ENCODE assay signal across 12 cellular contexts in genomic region chr7:1855396-1856160, GRCh38.
A peak's percentile ranks its signal among the peaks of the same experiment; 100 is the strongest.
DNase-seq lines count a peak whose midpoint lies in the region; ATAC-seq lines count a peak whose summit lies in the region.
"Had no signal": no experiment of that assay in that cellular context is flagged by ENCODE, and none has a peak within 500 bp of the region (broad histone marks: within the 10 kb centered on the region; RNA-seq: fewer than 3 reads in every experiment).

No MANE protein-coding gene starts in this region.

- ATAC-seq in activated CD8-positive, alpha-beta memory T cell treated with anti-CD3 and anti-CD28 coated beads, Interleukin-2, amount 10 ng/mL, durations not matched to agents 7 days and 5 days: no peak
- no peak for ATAC-seq in activated T-helper 17 cell treated with anti-CD3 and anti-CD28 coated beads, Interleukin-2, amount 50 U/mL, for 72 hours (replicated peaks)
- ATAC-seq in stimulated activated naive B cell treated with anti-CD40 and anti-IgM and Interleukin-4, amounts not matched to agents 10 μg/mL and 1 μg/mL and 100 μg/mL, for 72 hours (replicated peaks): no peak
- no peak for ATAC-seq in stimulated activated naive CD8-positive, alpha-beta T cell treated with anti-CD3 and anti-CD28 coated beads, Interleukin-15, amount 100 ng/mL, for 72 hours
- ATAC-seq in GM21717 (IDR thresholded peaks at IDR 0.05; ENCODE audit: unreplicated experiment): no peak

- peak overlapping the region; percentile 31 for H3K56ac ChIP-seq in mesendoderm (ENCODE audit: low read length)

- CTCF ChIA-PET in activated CD8-positive, alpha-beta memory T cell treated with anti-CD3 and anti-CD28 coated beads, Interleukin-2, amount 10 ng/mL, durations not matched to agents 7 days and 5 days (lab: Charles Lee): no interaction called here

- no peak overlapping the region for H2BK15ac ChIP-seq in mesendoderm (replicated peaks; ENCODE audit: low read depth)

- H3K4me1 ChIP-seq in mesendoderm (ENCODE audit: control insufficient read depth, low read depth, low read length): no peaks in the 10 kb centered on the region

- H2AK5ac ChIP-seq in mesendoderm (ENCODE audit: low read length): no peak overlapping the region

- H2BK5ac ChIP-seq in mesendoderm (ENCODE audit: low read length): peak overlapping the region; percentile 43

- no peak overlapping the region for H3K23ac ChIP-seq in mesendoderm (ENCODE audit: low read length)

- H3K18ac ChIP-seq in mesendoderm (ENCODE audit: low read length): no peak overlapping the region

- DNase-seq in activated CD8-positive, alpha-beta memory T cell treated with anti-CD3 and anti-CD28 coated beads, Interleukin-2, amount 50 U/mL, for 4 hours: peak; percentile 13
- no peak for DNase-seq in activated CD8-positive, alpha-beta memory T cell treated with anti-CD3 and anti-CD28 coated beads, Interleukin-2, amount 10 ng/mL, durations not matched to agents 7 days and 5 days
- DNase-seq in mesendoderm (no peak), NCI-H748 (lab: John Stamatoyannopoulos, UW; ENCODE audit: unreplicated experiment) (no peak)
- no peak for DNase-seq in stimulated activated naive B cell treated with anti-CD40 and anti-IgM and Interleukin-4, amounts not matched to agents 10 μg/mL and 1 μg/mL and 100 μg/mL, for 72 hours
- no peak for DNase-seq in stimulated activated naive CD8-positive, alpha-beta T cell treated with anti-CD3 and anti-CD28 coated beads, Interleukin-15, amount 100 ng/mL, for 72 hours
- DNase-seq: caudate nucleus, GOT3, NCI-H187 had no signal

- no peak overlapping the region for H3K4me3 Mint-ChIP-seq in activated CD8-positive, alpha-beta memory T cell treated with anti-CD3 and anti-CD28 coated beads, Interleukin-2, amount 10 ng/mL, durations not matched to agents 7 days and 5 days
- peak overlapping the region; percentile 39 for H3K4me3 Mint-ChIP-seq in activated T-helper 17 cell treated with anti-CD3 and anti-CD28 coated beads, Interleukin-2, amount 50 U/mL, for 72 hours
- H3K4me3 Mint-ChIP-seq in stimulated activated naive B cell treated with anti-CD40 and anti-IgM and Interleukin-4, amounts not matched to agents 10 μg/mL and 1 μg/mL and 100 μg/mL, for 72 hours: no peak overlapping the region
- H3K4me3 Mint-ChIP-seq in stimulated activated naive CD8-positive, alpha-beta T cell treated with anti-CD3 and anti-CD28 coated beads, Interleukin-15, amount 100 ng/mL, for 72 hours: no peak overlapping the region
- H3K4me3 Mint-ChIP-seq: stimulated activated naive CD8-positive, alpha-beta T cell treated with anti-CD3 and anti-CD28 coated beads, Interleukin-15, Interleukin-2, amounts not matched to agents 100 ng/mL and 50 ng/mL, for 24 hours had no signal

- no peak overlapping the region for H2BK120ac ChIP-seq in mesendoderm (ENCODE audit: low read depth, low read length)

- no peak overlapping the region for H3K27ac ChIP-seq in mesendoderm (ENCODE audit: low read depth, low read length)

- H4K5ac ChIP-seq in mesendoderm (ENCODE audit: low read length): no peak overlapping the region

- no CpG with 5 or more reads among the region's 25 CpGs for WGBS in mesendoderm (ENCODE audit: extremely low coverage, insufficient coverage, low lambda C conversion rate)

- H3K4me2 ChIP-seq in mesendoderm (ENCODE audit: low read length): no peak overlapping the region

- H3K79me1 ChIP-seq in mesendoderm (ENCODE audit: low read length): no peaks in the 10 kb centered on the region

- no peak overlapping the region for H3K4ac ChIP-seq in mesendoderm (ENCODE audit: low read depth, low read length)

- no peaks in the 10 kb centered on the region for H3K79me2 ChIP-seq in mesendoderm (ENCODE audit: control insufficient read depth, insufficient read depth, low read length)

- no peaks in the 10 kb centered on the region for H3K9me3 Mint-ChIP-seq in activated CD8-positive, alpha-beta memory T cell treated with anti-CD3 and anti-CD28 coated beads, Interleukin-2, amount 10 ng/mL, durations not matched to agents 7 days and 5 days (ENCODE audit: low read depth)
- H3K9me3 Mint-ChIP-seq in activated T-helper 17 cell treated with anti-CD3 and anti-CD28 coated beads, Interleukin-2, amount 50 U/mL, for 72 hours: no peaks in the 10 kb centered on the region
- H3K9me3 Mint-ChIP-seq in stimulated activated naive B cell treated with anti-CD40 and anti-IgM and Interleukin-4, amounts not matched to agents 10 μg/mL and 1 μg/mL and 100 μg/mL, for 72 hours: no peaks in the 10 kb centered on the region
- no peaks in the 10 kb centered on the region for H3K9me3 Mint-ChIP-seq in stimulated activated naive CD8-positive, alpha-beta T cell treated with anti-CD3 and anti-CD28 coated beads, Interleukin-15, amount 100 ng/mL, for 72 hours
- H3K9me3 Mint-ChIP-seq: stimulated activated naive CD8-positive, alpha-beta T cell treated with anti-CD3 and anti-CD28 coated beads, Interleukin-15, Interleukin-2, amounts not matched to agents 100 ng/mL and 50 ng/mL, for 24 hours had no signal

- no peaks in the 10 kb centered on the region for H3K36me3 ChIP-seq in mesendoderm (ENCODE audit: control insufficient read depth, insufficient read depth, low read length)

- H4K8ac ChIP-seq in mesendoderm (ENCODE audit: low read depth, low read length): no peak overlapping the region

- H3K27me3 ChIP-seq in mesendoderm (ENCODE audit: insufficient read depth, low read length, poor library complexity): no peaks in the 10 kb centered on the region

- no peaks in the 10 kb centered on the region for H3K27me3 Mint-ChIP-seq in activated CD8-positive, alpha-beta memory T cell treated with anti-CD3 and anti-CD28 coated beads, Interleukin-2, amount 10 ng/mL, durations not matched to agents 7 days and 5 days
- H3K27me3 Mint-ChIP-seq in activated T-helper 17 cell treated with anti-CD3 and anti-CD28 coated beads, Interleukin-2, amount 50 U/mL, for 72 hours: no peaks in the 10 kb centered on the region
- H3K27me3 Mint-ChIP-seq in stimulated activated naive B cell treated with anti-CD40 and anti-IgM and Interleukin-4, amounts not matched to agents 10 μg/mL and 1 μg/mL and 100 μg/mL, for 72 hours: no peaks in the 10 kb centered on the region
- H3K27me3 Mint-ChIP-seq in stimulated activated naive CD8-positive, alpha-beta T cell treated with anti-CD3 and anti-CD28 coated beads, Interleukin-15, amount 100 ng/mL, for 72 hours: no peaks in the 10 kb centered on the region
- H3K27me3 Mint-ChIP-seq: stimulated activated naive CD8-positive, alpha-beta T cell treated with anti-CD3 and anti-CD28 coated beads, Interleukin-15, Interleukin-2, amounts not matched to agents 100 ng/mL and 50 ng/mL, for 24 hours had no signal

- peaks cover 5% of the 10 kb centered on the region for H3K36me3 Mint-ChIP-seq in activated CD8-positive, alpha-beta memory T cell treated with anti-CD3 and anti-CD28 coated beads, Interleukin-2, amount 10 ng/mL, durations not matched to agents 7 days and 5 days
- H3K36me3 Mint-ChIP-seq in activated T-helper 17 cell treated with anti-CD3 and anti-CD28 coated beads, Interleukin-2, amount 50 U/mL, for 72 hours (ENCODE audit: low read depth): no peaks in the 10 kb centered on the region
- peaks cover 18 to 21% of the 10 kb centered on the region in 2 donors for H3K36me3 Mint-ChIP-seq in stimulated activated naive B cell treated with anti-CD40 and anti-IgM and Interleukin-4, amounts not matched to agents 10 μg/mL and 1 μg/mL and 100 μg/mL, for 72 hours

- H3K4me1 Mint-ChIP-seq in activated CD8-positive, alpha-beta memory T cell treated with anti-CD3 and anti-CD28 coated beads, Interleukin-2, amount 10 ng/mL, durations not matched to agents 7 days and 5 days: peaks cover 18% of the 10 kb centered on the region
- peaks cover 13% of the 10 kb centered on the region for H3K4me1 Mint-ChIP-seq in activated T-helper 17 cell treated with anti-CD3 and anti-CD28 coated beads, Interleukin-2, amount 50 U/mL, for 72 hours
- peaks cover 9 to 17% of the 10 kb centered on the region in 2 donors for H3K4me1 Mint-ChIP-seq in stimulated activated naive B cell treated with anti-CD40 and anti-IgM and Interleukin-4, amounts not matched to agents 10 μg/mL and 1 μg/mL and 100 μg/mL, for 72 hours
- peaks cover 28% of the 10 kb centered on the region for H3K4me1 Mint-ChIP-seq in stimulated activated naive CD8-positive, alpha-beta T cell treated with anti-CD3 and anti-CD28 coated beads, Interleukin-15, amount 100 ng/mL, for 72 hours

- no peak overlapping the region for H3K4me3 ChIP-seq in mesendoderm (ENCODE audit: low read length)

- no peak overlapping the region for H3K27ac Mint-ChIP-seq in activated CD8-positive, alpha-beta memory T cell treated with anti-CD3 and anti-CD28 coated beads, Interleukin-2, amount 10 ng/mL, durations not matched to agents 7 days and 5 days
- no peak overlapping the region for H3K27ac Mint-ChIP-seq in activated T-helper 17 cell treated with anti-CD3 and anti-CD28 coated beads, Interleukin-2, amount 50 U/mL, for 72 hours
- peak overlapping the region; percentile 17 for H3K27ac Mint-ChIP-seq in stimulated activated naive B cell treated with anti-CD40 and anti-IgM and Interleukin-4, amounts not matched to agents 10 μg/mL and 1 μg/mL and 100 μg/mL, for 72 hours
- H3K27ac Mint-ChIP-seq in stimulated activated naive CD8-positive, alpha-beta T cell treated with anti-CD3 and anti-CD28 coated beads, Interleukin-15, amount 100 ng/mL, for 72 hours: peak overlapping the region in 1 of 2 donors; percentile 86
- H3K27ac Mint-ChIP-seq: stimulated activated naive CD8-positive, alpha-beta T cell treated with anti-CD3 and anti-CD28 coated beads, Interleukin-15, Interleukin-2, amounts not matched to agents 100 ng/mL and 50 ng/mL, for 24 hours had no signal

- H3K9ac ChIP-seq in mesendoderm (ENCODE audit: low read length): no peak overlapping the region
